ENCODE assay signal across 1 cellular context in the genomic region with DNA sequence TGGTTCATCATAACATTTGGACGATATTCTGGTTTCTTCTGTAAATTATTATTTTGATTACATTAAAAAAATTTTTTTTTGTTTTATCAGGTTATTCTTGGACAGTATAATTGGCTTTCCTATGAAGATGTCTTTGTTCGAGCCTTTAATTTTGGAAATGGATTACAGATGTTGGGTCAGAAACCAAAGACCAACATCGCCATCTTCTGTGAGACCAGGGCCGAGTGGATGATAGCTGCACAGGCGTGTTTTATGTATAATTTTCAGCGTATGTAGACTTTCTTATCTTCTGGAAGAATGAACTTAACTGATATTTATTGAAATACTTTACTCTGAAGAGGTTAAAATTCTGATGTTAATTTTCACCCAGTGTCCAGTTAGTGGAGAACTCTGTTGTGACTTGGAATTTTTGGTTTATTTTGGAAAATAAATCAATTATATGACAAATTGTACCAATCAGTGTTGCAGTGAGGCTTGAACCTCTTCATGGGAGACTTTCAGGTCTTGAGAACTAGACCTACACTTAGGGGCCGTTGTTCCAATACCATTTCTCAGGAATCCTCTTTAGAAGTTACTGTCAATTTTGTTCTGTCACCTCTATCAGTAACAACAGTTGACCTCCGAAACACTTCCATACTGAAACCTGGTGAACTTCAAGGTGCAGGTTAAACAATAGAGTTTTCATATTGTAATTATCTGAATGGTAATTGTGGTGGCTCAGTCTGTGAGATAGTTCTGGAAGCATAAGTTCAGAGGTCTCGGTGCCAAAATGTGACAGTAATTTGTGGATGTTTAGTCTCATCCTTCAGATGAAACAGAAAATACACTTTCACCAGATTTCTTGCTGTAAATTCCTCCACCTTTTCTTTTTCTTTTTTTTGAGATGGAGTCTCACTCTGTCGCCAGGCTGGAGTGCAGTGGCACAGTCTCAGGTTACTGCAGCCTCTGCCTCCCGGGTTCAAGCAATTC.
TF ChIP-seq lines count a peak whose summit lies in the region.

No MANE protein-coding gene starts in this region.

TF ChIP-seq in HepG2, 621 proteins besides CTCF, POLR2A, EP300 and RAD21:
- peak; percentile 51 for TF ChIP-seq STAG1 (CRISPR knock-in tag; IDR thresholded peaks at IDR 0.05)
- peak; percentile 93 for TF ChIP-seq RBM22 (optimal IDR thresholded peaks at IDR 0.05; ENCODE audit: low read length)
- no peak for TF ChIP-seq NPAS2 (CRISPR knock-in tag; IDR thresholded peaks at IDR 0.05; ENCODE audit: borderline replicate concordance)
- TF ChIP-seq ZNF350 (CRISPR knock-in tag; IDR thresholded peaks at IDR 0.05; ENCODE audit: borderline replicate concordance, low read depth), result no peak
- no peak for TF ChIP-seq FOXA3 (CRISPR knock-in tag; IDR thresholded peaks at IDR 0.05)
- TF ChIP-seq ZNF354B (CRISPR knock-in tag; IDR thresholded peaks at IDR 0.05), result no peak
- TF ChIP-seq ATF7-NPFF (CRISPR knock-in tag; IDR thresholded peaks at IDR 0.05; ENCODE audit: low read depth), result no peak
- no peak for TF ChIP-seq TBL1XR1 (IDR thresholded peaks at IDR 0.05; ENCODE audit: borderline replicate concordance, low read length, partially characterized antibody)
- TF ChIP-seq MED1 (CRISPR knock-in tag; IDR thresholded peaks at IDR 0.05), result 0 out of 2 replicates have a peak, but pooled peaks have one; percentile 7
- TF ChIP-seq ZNF770 (CRISPR knock-in tag; IDR thresholded peaks at IDR 0.05), result peak; percentile 19; the same call in 1 of the 2 replicates
- TF ChIP-seq PCBP1 (IDR thresholded peaks at IDR 0.05; ENCODE audit: borderline replicate concordance, low read depth, low read length), result no peak
- no peak for TF ChIP-seq HIVEP1 (CRISPR knock-in tag; IDR thresholded peaks at IDR 0.05)
- no peak for TF ChIP-seq ZNF605 (CRISPR knock-in tag; IDR thresholded peaks at IDR 0.05)
- 0 out of 2 replicates have a peak, but pooled peaks have one; percentile 53 for TF ChIP-seq ZNF800 (CRISPR knock-in tag; IDR thresholded peaks at IDR 0.05)
- 0 out of 2 replicates have a peak, but pooled peaks have one; percentile 5 for TF ChIP-seq TOPORS (CRISPR knock-in tag; IDR thresholded peaks at IDR 0.05)
- no peak for TF ChIP-seq ARNTL (CRISPR knock-in tag; IDR thresholded peaks at IDR 0.05)
- no peak for TF ChIP-seq POLR2AphosphoS5 (IDR thresholded peaks at IDR 0.05; ENCODE audit: low read depth, low read length)
- no peak for TF ChIP-seq SMYD3 (CRISPR knock-in tag; IDR thresholded peaks at IDR 0.05)
- TF ChIP-seq STAT5B (CRISPR knock-in tag; IDR thresholded peaks at IDR 0.05), result no peak
- no peak for TF ChIP-seq MNT (IDR thresholded peaks at IDR 0.05)
- TF ChIP-seq ZNF670 (CRISPR knock-in tag; IDR thresholded peaks at IDR 0.05; ENCODE audit: borderline replicate concordance), result no peak
- TF ChIP-seq ZNF768 (CRISPR knock-in tag; IDR thresholded peaks at IDR 0.05), result no peak
- no peak for TF ChIP-seq ZNF615 (CRISPR knock-in tag; IDR thresholded peaks at IDR 0.05; ENCODE audit: borderline replicate concordance)
- no peak for TF ChIP-seq KDM5B (CRISPR knock-in tag; IDR thresholded peaks at IDR 0.05; ENCODE audit: borderline replicate concordance)
- no peak for TF ChIP-seq ZNF782 (CRISPR knock-in tag; IDR thresholded peaks at IDR 0.05; ENCODE audit: borderline replicate concordance)
- TF ChIP-seq ADNP (CRISPR knock-in tag; IDR thresholded peaks at IDR 0.05), result no peak
- TF ChIP-seq NFIC (IDR thresholded peaks at IDR 0.05; ENCODE audit: low read length), result 0 out of 2 replicates have a peak, but pooled peaks have one; percentile 7
- TF ChIP-seq KDM2A (CRISPR knock-in tag; IDR thresholded peaks at IDR 0.05; ENCODE audit: borderline replicate concordance, low read depth), result no peak
- 0 out of 2 replicates have a peak, but pooled peaks have one; percentile 15 for TF ChIP-seq HOXA5 (CRISPR knock-in tag; IDR thresholded peaks at IDR 0.05)
- TF ChIP-seq, protein P1, sequence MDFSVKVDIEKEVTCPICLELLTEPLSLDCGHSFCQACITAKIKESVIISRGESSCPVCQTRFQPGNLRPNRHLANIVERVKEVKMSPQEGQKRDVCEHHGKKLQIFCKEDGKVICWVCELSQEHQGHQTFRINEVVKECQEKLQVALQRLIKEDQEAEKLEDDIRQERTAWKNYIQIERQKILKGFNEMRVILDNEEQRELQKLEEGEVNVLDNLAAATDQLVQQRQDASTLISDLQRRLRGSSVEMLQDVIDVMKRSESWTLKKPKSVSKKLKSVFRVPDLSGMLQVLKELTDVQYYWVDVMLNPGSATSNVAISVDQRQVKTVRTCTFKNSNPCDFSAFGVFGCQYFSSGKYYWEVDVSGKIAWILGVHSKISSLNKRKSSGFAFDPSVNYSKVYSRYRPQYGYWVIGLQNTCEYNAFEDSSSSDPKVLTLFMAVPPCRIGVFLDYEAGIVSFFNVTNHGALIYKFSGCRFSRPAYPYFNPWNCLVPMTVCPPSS (IDR thresholded peaks at IDR 0.05), result no peak
- no peak for TF ChIP-seq RNF219 (CRISPR knock-in tag; IDR thresholded peaks at IDR 0.05)
- TF ChIP-seq ZNF232 (CRISPR knock-in tag; IDR thresholded peaks at IDR 0.05; ENCODE audit: borderline replicate concordance), result no peak
- TF ChIP-seq MTA3 (CRISPR knock-in tag; IDR thresholded peaks at IDR 0.05), result no peak
- TF ChIP-seq ZNF275 (CRISPR knock-in tag; IDR thresholded peaks at IDR 0.05; ENCODE audit: borderline replicate concordance), result no peak
- no peak for TF ChIP-seq MYNN (CRISPR knock-in tag; IDR thresholded peaks at IDR 0.05; ENCODE audit: low read depth)
- TF ChIP-seq ATM (IDR thresholded peaks at IDR 0.05; ENCODE audit: borderline replicate concordance), result no peak
- TF ChIP-seq AKNA (CRISPR knock-in tag; IDR thresholded peaks at IDR 0.05; ENCODE audit: borderline replicate concordance), result no peak
- TF ChIP-seq JUN (CRISPR knock-in tag; IDR thresholded peaks at IDR 0.05), result no peak
- TF ChIP-seq NFYB (CRISPR knock-in tag; IDR thresholded peaks at IDR 0.05), result no peak
- TF ChIP-seq ZNF496 (CRISPR knock-in tag; IDR thresholded peaks at IDR 0.05; ENCODE audit: insufficient replicate concordance), result no peak
- no peak for TF ChIP-seq CENPT (CRISPR knock-in tag; IDR thresholded peaks at IDR 0.05; ENCODE audit: low read depth)
- TF ChIP-seq PITX1 (CRISPR knock-in tag; IDR thresholded peaks at IDR 0.05), result no peak
- TF ChIP-seq KLF13 (CRISPR knock-in tag; IDR thresholded peaks at IDR 0.05), result no peak
- no peak for TF ChIP-seq ZNF7 (CRISPR knock-in tag; IDR thresholded peaks at IDR 0.05)
